Comparison of ENCODE assay signal across 1 cellular context in genomic region chr19:38596057-38596981, GRCh38.
A peak's percentile ranks its signal among the peaks of the same experiment; 100 is the strongest.
TF ChIP-seq lines count a peak whose summit lies in the region.

No MANE protein-coding gene starts in this region.

TF ChIP-seq in HepG2, 621 proteins besides CTCF, POLR2A, EP300 and RAD21 (continues in another document):
- TF ChIP-seq SALL1 (CRISPR knock-in tag; IDR thresholded peaks at IDR 0.05) (peak; percentile 22; the same call in 1 of the 2 replicates), ZNF362 (CRISPR knock-in tag; IDR thresholded peaks at IDR 0.05; ENCODE audit: borderline replicate concordance) (no peak), ZNF24 (IDR thresholded peaks at IDR 0.05) (no peak), IRF9 (CRISPR knock-in tag; IDR thresholded peaks at IDR 0.05; ENCODE audit: borderline replicate concordance) (no peak), PREB (CRISPR knock-in tag; IDR thresholded peaks at IDR 0.05) (no peak), MTF2 (CRISPR knock-in tag; IDR thresholded peaks at IDR 0.05; ENCODE audit: borderline replicate concordance) (no peak), TFDP1 (CRISPR knock-in tag; IDR thresholded peaks at IDR 0.05; ENCODE audit: borderline replicate concordance) (0 out of 2 replicates have a peak, but pooled peaks have one; percentile 24), BATF2 (CRISPR knock-in tag; IDR thresholded peaks at IDR 0.05) (no peak), HIVEP1 (CRISPR knock-in tag; IDR thresholded peaks at IDR 0.05) (peak; percentile 24; the same call in 1 of the 2 replicates), ZNF263 (CRISPR knock-in tag; IDR thresholded peaks at IDR 0.05) (0 out of 2 replicates have a peak, but pooled peaks have one; percentile 16), SMYD3 (CRISPR knock-in tag; IDR thresholded peaks at IDR 0.05) (no peak), ZFY (CRISPR knock-in tag; IDR thresholded peaks at IDR 0.05) (0 out of 2 replicates have a peak, but pooled peaks have one; percentile 19), SKI (IDR thresholded peaks at IDR 0.05; ENCODE audit: partially characterized antibody) (no peak), ARNT2 (CRISPR knock-in tag; IDR thresholded peaks at IDR 0.05; ENCODE audit: low read depth) (0 out of 2 replicates have a peak, but pooled peaks have one; percentile 15), ELF3 (CRISPR knock-in tag; IDR thresholded peaks at IDR 0.05) (no peak), ZBTB1 (CRISPR knock-in tag; IDR thresholded peaks at IDR 0.05; ENCODE audit: borderline replicate concordance) (no peak), EZH2 (conservative IDR thresholded peaks at IDR 0.05; ENCODE audit: low read depth, low read length) (no peak), ZNF572 (CRISPR knock-in tag; IDR thresholded peaks at IDR 0.05) (no peak), PLRG1 (conservative IDR thresholded peaks at IDR 0.05) (no peak), ZNF660 (CRISPR knock-in tag; IDR thresholded peaks at IDR 0.05; ENCODE audit: borderline replicate concordance, low read depth) (no peak), ZNF766 (CRISPR knock-in tag; IDR thresholded peaks at IDR 0.05; ENCODE audit: borderline replicate concordance) (no peak), KLF13 (CRISPR knock-in tag; IDR thresholded peaks at IDR 0.05) (no peak), MLXIP (CRISPR knock-in tag; IDR thresholded peaks at IDR 0.05; ENCODE audit: borderline replicate concordance) (no peak), FOXK1 (CRISPR knock-in tag; IDR thresholded peaks at IDR 0.05; ENCODE audit: borderline replicate concordance, low read depth) (no peak), ZNF468 (CRISPR knock-in tag; IDR thresholded peaks at IDR 0.05) (no peak), MAX (IDR thresholded peaks at IDR 0.05) (peak; percentile 49; the same call in 1 of the 2 replicates), HOXA3 (CRISPR knock-in tag; IDR thresholded peaks at IDR 0.05) (peak; percentile 25; the same call in 1 of the 2 replicates), ZNF264 (CRISPR knock-in tag; IDR thresholded peaks at IDR 0.05) (no peak), TEAD2 (CRISPR knock-in tag; IDR thresholded peaks at IDR 0.05) (no peak), ZNF256 (CRISPR knock-in tag; conservative IDR thresholded peaks at IDR 0.05) (no peak), ZFP91 (CRISPR knock-in tag; IDR thresholded peaks at IDR 0.05; ENCODE audit: borderline replicate concordance) (0 out of 2 replicates have a peak, but pooled peaks have one; percentile 11), RBM39 (IDR thresholded peaks at IDR 0.05; ENCODE audit: low read depth, low read length, poor library complexity, severe bottlenecking) (peak; percentile 48), KLF9 (CRISPR knock-in tag; IDR thresholded peaks at IDR 0.05; ENCODE audit: low read depth) (no peak), MLX (CRISPR knock-in tag; IDR thresholded peaks at IDR 0.05) (no peak), ZNF441 (CRISPR knock-in tag; IDR thresholded peaks at IDR 0.05; ENCODE audit: borderline replicate concordance) (no peak), SOX6 (IDR thresholded peaks at IDR 0.05) (no peak), SOX6 (CRISPR knock-in tag; IDR thresholded peaks at IDR 0.05) (0 out of 2 replicates have a peak, but pooled peaks have one; percentile 14), NFIB (CRISPR knock-in tag; IDR thresholded peaks at IDR 0.05; ENCODE audit: borderline replicate concordance) (no peak), PATZ1 (CRISPR knock-in tag; IDR thresholded peaks at IDR 0.05) (peak; percentile 10; the same call in 1 of the 2 replicates), AHR (CRISPR knock-in tag; IDR thresholded peaks at IDR 0.05) (no peak), ZNF576 (CRISPR knock-in tag; IDR thresholded peaks at IDR 0.05) (0 out of 2 replicates have a peak, but pooled peaks have one; percentile 35), NBN (conservative IDR thresholded peaks at IDR 0.05) (no peak), ZBED4 (CRISPR knock-in tag; IDR thresholded peaks at IDR 0.05; ENCODE audit: borderline replicate concordance) (no peak), SALL2 (CRISPR knock-in tag; IDR thresholded peaks at IDR 0.05) (no peak), ZNF772 (CRISPR knock-in tag; IDR thresholded peaks at IDR 0.05) (no peak), MYC (CRISPR knock-in tag; IDR thresholded peaks at IDR 0.05; ENCODE audit: borderline replicate concordance) (peak; percentile 36; the same call in 1 of the 2 replicates), GABPB1 (CRISPR knock-in tag; IDR thresholded peaks at IDR 0.05) (peak; percentile 24; the same call in 1 of the 2 replicates)
